In the genomic region with DNA sequence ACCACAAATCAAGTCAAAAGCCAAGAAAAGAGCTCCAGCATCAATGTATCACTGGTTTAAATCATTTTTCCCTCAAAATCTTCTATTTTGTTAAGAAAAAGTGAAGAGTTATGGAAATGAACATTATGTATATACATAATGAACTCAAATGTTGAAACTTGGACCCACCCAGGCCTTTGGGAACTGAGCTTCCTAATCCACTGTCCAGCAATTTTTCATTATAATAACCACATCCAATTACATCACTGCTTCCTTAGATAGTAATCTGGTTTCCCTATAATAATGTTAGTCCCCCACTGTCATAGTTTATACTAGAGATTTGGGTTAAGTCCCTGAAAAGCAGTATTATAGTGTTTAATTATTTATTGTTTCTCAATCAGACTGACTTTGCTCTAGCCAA, we compare ENCODE assay signal across 19 cellular contexts.
"Had no signal": no experiment of that assay in that cellular context is flagged by ENCODE, and none has a peak within 500 bp of the region (broad histone marks: within the 10 kb centered on the region; RNA-seq: fewer than 3 reads in every experiment).

No MANE protein-coding gene starts in this region.

- DNase-seq: islet precursor cell; left ventricle myocardium inferior; mesendoderm; naive B cell; natural killer cell; ovary; right lobe of liver; stimulated activated CD4-positive, alpha-beta T cell treated with anti-CD3 and anti-CD28 coated beads, Interleukin-12 subunit alpha, Interleukin-12 subunit beta, amount 100 ng/mL, for 4 hours; stimulated activated CD4-positive, alpha-beta T cell treated with anti-CD3 and anti-CD28 coated beads, Interleukin-15, amount 100 ng/mL, for 24 hours; stimulated activated CD4-positive, alpha-beta T cell treated with anti-CD3 and anti-CD28 coated beads, Interleukin-4, amount 100 ng/mL, for 24 hours; stimulated activated naive CD4-positive, alpha-beta T cell; tibial artery; trophoblast cell; upper lobe of right lung had no signal

- H3K27me3 ChIP-seq: ovary, right atrium auricular region, right lobe of liver, suprapubic skin, tibial artery, upper lobe of right lung had no signal

- H3K9me3 ChIP-seq: left ventricle myocardium inferior, ovary, right atrium auricular region, right lobe of liver, suprapubic skin, thoracic aorta, tibial artery, upper lobe of right lung had no signal

- H3K4me1 ChIP-seq: right atrium auricular region, right lobe of liver, tibial artery, upper lobe of right lung had no signal

- H3K4me3 ChIP-seq: left ventricle myocardium inferior, lung, ovary, right atrium auricular region, right lobe of liver, skin epidermis, suprapubic skin, thoracic aorta, tibial artery, upper lobe of right lung had no signal

- H3K27ac ChIP-seq: ovary, right atrium auricular region, right lobe of liver, skin epidermis, suprapubic skin, thoracic aorta, tibial artery, upper lobe of right lung had no signal

- H3K36me3 ChIP-seq: left ventricle myocardium inferior, ovary, right atrium auricular region, right lobe of liver, suprapubic skin, thoracic aorta, tibial artery, upper lobe of right lung had no signal
